ENCODE assay signal across 8 cellular contexts in genomic region chr6:7108196-7108963, GRCh38. TPM values are rescaled to one million over a fixed set of nuclear protein-coding genes. Genes with fewer than 3 reads are reported as not detected.
DNase-seq lines count a peak whose midpoint lies in the region; ATAC-seq and TF ChIP-seq lines count a peak whose summit lies in the region.

No MANE protein-coding gene starts in this region.

- ATAC-seq in GM18907 (IDR thresholded peaks at IDR 0.05; ENCODE audit: unreplicated experiment), result peak; percentile 23

- DNase-seq in M059J (ENCODE audit: low read depth) (peak; percentile 72), epithelial cell of prostate (ENCODE audit: low read depth, low spot score) (no peak), mucosa of gallbladder (ENCODE audit: low spot score) (peak; percentile 68), stromal cell of bone marrow (ENCODE audit: low read depth) (peak; percentile 32), DMS79 (lab: John Stamatoyannopoulos, UW) (no peak)
- DNase-seq in activated CD8-positive, alpha-beta memory T cell treated with anti-CD3 and anti-CD28 coated beads for 24 hours, result peak; percentile 82

- no peak for TF ChIP-seq CTCF in 22Rv1 (IDR thresholded peaks at IDR 0.05)

- H3K27ac ChIP-seq in 22Rv1 (peak overlapping the region; percentile 80), epithelial cell of prostate (peak overlapping the region; percentile 85)

RNA-seq across cellular contexts. Expression of gene RREB1, which starts 0.6 kb away (rescaled TPM):
- total RNA-seq in M059J (2014; rRNA removed; shearing (Covaris generic)), result 8.5 and 16.2 TPM in 2 replicates
- 74.3 TPM for total RNA-seq in mucosa of gallbladder

Comparison
In these comparisons a context has a peak if more than half of its experiments do, and no peak if none do; other contexts are left out.
1. DNase-seq: peak in M059J (single experiment), activated CD8-positive, alpha-beta memory T cell treated with anti-CD3 and anti-CD28 coated beads for 24 hours (single experiment), mucosa of gallbladder (single experiment) and stromal cell of bone marrow (single experiment); none in epithelial cell of prostate (single experiment) and DMS79 (single experiment).